1 cellular context compared by ENCODE assay signal in the genomic region with DNA sequence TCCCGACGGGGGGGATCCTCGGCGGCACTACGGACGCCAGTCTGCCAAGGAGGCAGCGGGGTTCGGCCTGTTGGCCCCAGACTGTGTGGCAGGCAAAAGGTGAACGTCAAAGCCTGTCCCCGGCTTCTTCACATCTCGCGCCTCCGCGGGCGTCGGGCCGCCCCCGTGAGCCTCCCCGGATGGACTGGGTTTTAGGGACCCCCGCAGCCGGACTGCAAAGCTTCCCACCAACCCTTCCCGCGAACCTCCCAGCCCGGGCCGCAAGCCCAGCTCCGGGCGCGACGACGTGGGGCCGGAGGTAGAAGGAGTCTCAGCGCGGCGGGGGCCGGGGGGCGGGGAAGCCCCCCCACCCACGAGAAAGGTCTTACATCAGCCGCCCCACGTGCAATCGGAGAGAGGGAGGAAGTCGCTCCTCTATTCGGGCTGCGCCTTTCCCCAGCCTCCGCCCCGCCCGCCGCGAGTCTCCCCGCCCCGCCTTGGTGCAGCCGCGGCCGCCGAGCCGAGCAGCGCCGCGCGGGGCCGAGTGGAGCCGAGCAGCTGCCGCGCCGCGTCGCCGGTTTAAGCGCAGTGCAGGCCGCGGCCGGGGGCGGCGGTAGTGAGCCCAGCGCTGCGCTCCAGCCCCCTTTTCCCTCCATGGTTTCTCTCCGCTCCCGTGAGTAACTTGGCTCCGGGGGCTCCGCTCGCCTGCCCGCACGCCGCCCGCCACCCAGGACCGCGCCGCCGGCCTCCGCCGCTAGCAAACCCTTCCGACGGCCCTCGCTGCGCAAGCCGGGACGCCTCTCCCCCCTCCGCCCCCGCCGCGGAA.
TF ChIP-seq lines count a peak whose summit lies in the region.

TSS of gene ANP32B (plus strand) at position 623 of the 805 bp plus-strand sequence. CDS start 215 bp downstream, outside the sequence.

TF ChIP-seq in Ishikawa, 13 proteins besides CTCF, POLR2A, EP300 and RAD21 (continued from another document):
- TF ChIP-seq, protein P1, sequence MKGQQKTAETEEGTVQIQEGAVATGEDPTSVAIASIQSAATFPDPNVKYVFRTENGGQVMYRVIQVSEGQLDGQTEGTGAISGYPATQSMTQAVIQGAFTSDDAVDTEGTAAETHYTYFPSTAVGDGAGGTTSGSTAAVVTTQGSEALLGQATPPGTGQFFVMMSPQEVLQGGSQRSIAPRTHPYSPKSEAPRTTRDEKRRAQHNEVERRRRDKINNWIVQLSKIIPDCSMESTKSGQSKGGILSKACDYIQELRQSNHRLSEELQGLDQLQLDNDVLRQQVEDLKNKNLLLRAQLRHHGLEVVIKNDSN (IDR thresholded peaks at IDR 0.05): peak; percentile 50; the same call in 1 of the 2 replicates
- TF ChIP-seq CREB1 (IDR thresholded peaks at IDR 0.05; ENCODE audit: low read depth) (no peak), TAF1 (IDR thresholded peaks at IDR 0.05; ENCODE audit: low read depth) (peak; percentile 71), FOXM1 (IDR thresholded peaks at IDR 0.05; ENCODE audit: borderline replicate concordance, low read depth) (no peak), YY1 (IDR thresholded peaks at IDR 0.05; ENCODE audit: low read depth) (peak; percentile 77)
